In the genomic region with DNA sequence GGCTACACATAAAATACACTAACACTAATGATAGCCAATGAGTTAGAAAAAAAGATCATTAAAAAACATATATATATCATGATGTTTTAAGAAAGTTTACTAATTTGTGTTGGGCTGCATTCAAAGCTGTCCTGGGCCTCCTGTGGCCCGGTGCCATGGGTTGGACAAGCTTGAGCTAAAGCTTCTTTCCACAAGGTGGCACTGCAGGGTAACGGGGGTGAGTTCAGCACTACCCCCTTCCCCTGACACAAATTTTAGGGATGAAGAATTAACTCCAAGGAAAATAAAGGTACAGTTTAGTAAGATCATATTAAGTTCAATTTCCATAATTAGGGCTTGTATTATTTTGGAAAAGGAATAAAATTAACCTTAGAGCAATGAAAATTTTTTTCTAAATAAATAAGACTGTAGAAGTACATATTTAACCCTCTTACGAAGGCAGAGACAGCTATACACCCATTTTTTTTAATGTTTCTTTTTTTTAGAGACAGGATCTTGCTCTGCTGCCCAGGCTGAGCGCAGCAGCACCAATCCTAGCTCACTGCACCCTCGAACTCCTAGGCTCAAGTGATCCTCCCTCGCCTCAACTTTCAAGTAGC, we compare ENCODE assay signal across 8 cellular contexts. TPM values are rescaled to one million over a fixed set of nuclear protein-coding genes. Genes with fewer than 3 reads are reported as not detected.
DNase-seq lines count a peak whose midpoint lies in the region; ATAC-seq and TF ChIP-seq lines count a peak whose summit lies in the region.

No MANE protein-coding gene starts in this region.

- peak overlapping the region in 1 of 2 donors; percentile 22 for H3K27ac ChIP-seq in right atrium auricular region

- ATAC-seq in sciatic nerve (peak; percentile 92), GM18520 (IDR thresholded peaks at IDR 0.05; ENCODE audit: unreplicated experiment) (no peak), HG03442 (IDR thresholded peaks at IDR 0.05; ENCODE audit: unreplicated experiment) (no peak)

- no peaks in the 10 kb centered on the region for H3K27me3 ChIP-seq in right atrium auricular region

- TF ChIP-seq CTCF in right atrium auricular region (IDR thresholded peaks at IDR 0.05) = peak; percentile 76 to 93

- DNase-seq in EL = peak; percentile 70
- DNase-seq in NCI-H1048 (lab: John Stamatoyannopoulos, UW) = peak; percentile 54
- peak in 4 of 5 donors; percentile 44 to 60 (median 48) for DNase-seq in T-helper 1 cell
- DNase-seq in amniotic epithelial cell (ENCODE audit: low read depth) = peak; percentile 55
- DNase-seq in right atrium auricular region (ENCODE audit: low spot score) = peak; percentile 74
- DNase-seq in sciatic nerve (ENCODE audit: low spot score) = peak; percentile 88

- H3K4me3 ChIP-seq in right atrium auricular region = no peak overlapping the region

- H3K36me3 ChIP-seq in right atrium auricular region = no peaks in the 10 kb centered on the region

- H3K9me3 ChIP-seq in right atrium auricular region = no peaks in the 10 kb centered on the region

- intact Hi-C loops in sciatic nerve (cut with DNase I) = no loop called here

- H3K4me1 ChIP-seq in right atrium auricular region = peaks cover 0 to 37% of the 10 kb centered on the region in 2 donors

RNA-seq across cellular contexts. Expression of gene PPP1R13B, which starts 38.9 kb away (rescaled TPM):
- 10 to 100 TPM; 45.7 to 47.8 TPM for total RNA-seq in right atrium auricular region
- 38.6 TPM for total RNA-seq in sciatic nerve
